Comparison of ENCODE assay signal across 23 cellular contexts in the genomic region with DNA sequence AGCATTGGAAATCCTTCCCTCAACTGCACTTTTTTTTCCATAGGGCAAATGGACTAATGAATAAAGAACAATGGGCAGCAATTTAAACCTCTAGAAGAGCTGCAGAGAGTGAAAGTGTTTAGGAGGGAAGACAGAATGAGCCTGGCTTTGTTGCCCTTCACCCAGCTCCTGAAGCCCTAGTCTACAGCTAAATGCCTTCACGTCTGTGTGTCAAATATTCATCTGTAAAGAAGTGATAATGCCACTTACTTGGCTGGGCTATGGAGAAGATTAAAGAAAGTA. TPM values are rescaled to one million over a fixed set of nuclear protein-coding genes. Genes with fewer than 3 reads are reported as not detected.
A peak's percentile ranks its signal among the peaks of the same experiment; 100 is the strongest.
DNase-seq lines count a peak whose midpoint lies in the region; ATAC-seq, FAIRE-seq and TF ChIP-seq lines count a peak whose summit lies in the region.
"Had no signal": no experiment of that assay in that cellular context is flagged by ENCODE, and none has a peak within 500 bp of the region (broad histone marks: within the 10 kb centered on the region; RNA-seq: fewer than 3 reads in every experiment).

No MANE protein-coding gene starts in this region.

- H3K9me1 ChIP-seq in IMR-90 (ENCODE audit: insufficient read depth, low read length) (peaks cover 9% of the 10 kb centered on the region), endothelial cell of umbilical vein (replicated peaks; ENCODE audit: control insufficient read depth, extremely low read depth, insufficient read depth, low read length) (no peaks in the 10 kb centered on the region)

- no peak overlapping the region for H2AK9ac ChIP-seq in IMR-90 (replicated peaks; ENCODE audit: low read depth, low read length, poor library complexity)

- peak overlapping the region; percentile 52 for H3K4ac ChIP-seq in IMR-90 (ENCODE audit: low read depth, low read length)

- no peak overlapping the region for H3K4me3 ChIP-seq in IMR-90 (ENCODE audit: insufficient read depth, low read depth, low read length)
- no peak overlapping the region for H3K4me3 ChIP-seq in endothelial cell of umbilical vein (replicated peaks in 1 of 3; ENCODE audit: insufficient read depth in 1 of 3, low read depth in 1 of 3, low read length in 3 of 3)
- H3K4me3 ChIP-seq in osteoblast (ENCODE audit: insufficient read depth, low read length): no peak overlapping the region
- no peak overlapping the region for H3K4me3 ChIP-seq in ovary
- H3K4me3 ChIP-seq: ascending aorta, gastroesophageal sphincter had no signal

- H2BK5ac ChIP-seq in IMR-90 (ENCODE audit: low read depth, low read length, poor library complexity, severe bottlenecking): no peak overlapping the region

- CTCF ChIA-PET in IMR-90 (lab: Yijun Ruan, JAX) (no interaction called here), endothelial cell of umbilical vein (lab: Charles Lee) (interaction anchor here (1.4 to 2.9 kb wide), 2 partner anchors 11 to 40 kb away, joined by 4 to 14 read pairs; no protein-coding TSS in a partner anchor)

- no peak for TF ChIP-seq RAD21 in IMR-90 (IDR thresholded peaks at IDR 0.05; ENCODE audit: low read length)

- H4K20me1 ChIP-seq in IMR-90 (ENCODE audit: insufficient read depth, low read length) (no peaks in the 10 kb centered on the region), endothelial cell of umbilical vein (replicated peaks; ENCODE audit: control insufficient read depth, extremely low read depth, insufficient read depth, low read length) (no peaks in the 10 kb centered on the region), osteoblast (ENCODE audit: insufficient read depth, low read length) (no peaks in the 10 kb centered on the region)

- no peak overlapping the region for H3K27ac ChIP-seq in IMR-90 (ENCODE audit: insufficient read depth, low read length)
- no peak overlapping the region for H3K27ac ChIP-seq in endothelial cell of umbilical vein (ENCODE audit: insufficient read depth, low read depth, low read length)
- peak overlapping the region; percentile 57 for H3K27ac ChIP-seq in osteoblast (ENCODE audit: low read depth, low read length)
- peak overlapping the region in 1 of 2 donors; percentile 15 for H3K27ac ChIP-seq in ovary
- H3K27ac ChIP-seq: ascending aorta, gastroesophageal sphincter had no signal

- 0 out of 2 replicates have a peak overlapping the region, but pooled peaks have one; percentile 2 for H3K18ac ChIP-seq in IMR-90 (ENCODE audit: low read depth, low read length)

- peak overlapping the region in 1 of 2 experiments; percentile 46; a peak in 1 of 4 replicates for H4K8ac ChIP-seq in IMR-90 (ENCODE audit: low read depth in 2 of 2, low read length in 2 of 2)

- H2BK15ac ChIP-seq in IMR-90 (ENCODE audit: low read depth, low read length): peak overlapping the region; percentile 50; the same call in 1 of the 3 replicates

- H3K9me3 ChIP-seq in IMR-90 (ENCODE audit: control insufficient read depth, insufficient read depth, low read length) (no peaks in the 10 kb centered on the region), endothelial cell of umbilical vein (replicated peaks; ENCODE audit: control insufficient read depth, insufficient read depth, low read length) (no peaks in the 10 kb centered on the region), osteoblast (ENCODE audit: low read depth, low read length) (no peaks in the 10 kb centered on the region), ovary (no peaks in the 10 kb centered on the region)
- H3K9me3 ChIP-seq: ascending aorta, gastroesophageal sphincter had no signal

- DNase-seq in ELF-1 (ENCODE audit: low read depth, low spot score): peak; percentile 80
- DNase-seq in IMR-90: no peak
- no peak for DNase-seq in endothelial cell of umbilical vein (ENCODE audit: low read depth, low spot score)
- DNase-seq in osteoblast (ENCODE audit: insufficient read length, low spot score, missing footprints): no peak
- DNase-seq in ovary: no peak
- DNase-seq in Ammon's horn (ENCODE audit: low spot score): no peak
- DNase-seq in Kasumi-1 (lab: John Stamatoyannopoulos, UW): no peak
- no peak for DNase-seq in activated CD4-positive, CD25-positive, alpha-beta regulatory T cell treated with anti-CD3 and anti-CD28 coated beads, Interleukin-2, amount 50 U/mL, for 72 hours
- DNase-seq: activated CD4-positive, alpha-beta T cell treated with anti-CD3 and anti-CD28 coated beads, Interleukin-2, amount 10 ng/mL, durations not matched to agents 24 days and 14 days; activated CD8-positive, alpha-beta memory T cell treated with anti-CD3 and anti-CD28 coated beads, Interleukin-2, amount 10 ng/mL, durations not matched to agents 7 days and 5 days; effector CD8-positive, alpha-beta T cell; HCEC 1CT; KG1; kidney glomerular epithelial cell; NCI-H2029; NCI-H345; PC-3; right cardiac atrium; SHP77 treated with DMSO at 0.1 percent for 48 hours had no signal

- intact Hi-C loops in IMR-90 (cut with micrococcal nuclease) (no loop called here), endothelial cell of umbilical vein (cut with micrococcal nuclease) (no loop called here), ovary (cut with DNase I) (no loop called here)

- POLR2A ChIA-PET in IMR-90 (lab: Charles Lee; ENCODE audit: unreplicated experiment): no interaction called here
- POLR2A ChIA-PET in endothelial cell of umbilical vein (lab: Charles Lee): no interaction called here

- dilution Hi-C loops in IMR-90 (cut with HindIII; ENCODE audit: low sequenced_read_pairs, unreplicated experiment) (no loop called here), endothelial cell of umbilical vein (cut with MboI; ENCODE audit: extremely low pct_ligation_motif_present, low sequenced_read_pairs) (no loop called here)

- H3K79me2 ChIP-seq in endothelial cell of umbilical vein (ENCODE audit: control insufficient read depth, insufficient read depth, low read length) (no peaks in the 10 kb centered on the region), osteoblast (ENCODE audit: insufficient read depth, low read length) (peaks cover 4% of the 10 kb centered on the region)

- peaks cover 9 to 19% of the 10 kb centered on the region in 2 experiments; a peak in 2 of 4 replicates for H3K79me1 ChIP-seq in IMR-90 (ENCODE audit: low read depth in 1 of 2, low read length in 2 of 2)

- H3K27me3 ChIP-seq in IMR-90 (ENCODE audit: control insufficient read depth, insufficient read depth, low read length) (no peaks in the 10 kb centered on the region), endothelial cell of umbilical vein (ENCODE audit: control insufficient read depth in 2 of 2, insufficient read depth in 2 of 2, low read length in 2 of 2) (no peaks in the 10 kb centered on the region), osteoblast (ENCODE audit: insufficient read depth, low read length) (no peaks in the 10 kb centered on the region), ovary (no peaks in the 10 kb centered on the region)
- H3K27me3 ChIP-seq: ascending aorta, gastroesophageal sphincter had no signal

- H4K5ac ChIP-seq in IMR-90 (ENCODE audit: low read depth, low read length): peak overlapping the region; percentile 11; the same call in 1 of the 2 replicates

- no peak for FAIRE-seq in endothelial cell of umbilical vein (lab: Jason Lieb, UNC)

- H3K4me2 ChIP-seq in IMR-90 (ENCODE audit: low read depth, low read length): peak overlapping the region; percentile 10; the same call in 1 of the 2 replicates
- no peak overlapping the region for H3K4me2 ChIP-seq in endothelial cell of umbilical vein (ENCODE audit: insufficient read depth, low read length)
- peak overlapping the region; percentile 7 for H3K4me2 ChIP-seq in osteoblast (ENCODE audit: insufficient read depth, low read length)

- no peak for ATAC-seq in IMR-90 (ENCODE audit: low read depth)
- ATAC-seq: activated CD8-positive, alpha-beta memory T cell treated with anti-CD3 and anti-CD28 coated beads, Interleukin-2, amount 10 ng/mL, durations not matched to agents 7 days and 5 days; esophagus mucosa; gastroesophageal sphincter; PC-3; right cardiac atrium had no signal

- no peak overlapping the region for H3K56ac ChIP-seq in IMR-90 (ENCODE audit: extremely low read depth, insufficient read depth, low read length)

- no peak for TF ChIP-seq CTCF in IMR-90 (conservative IDR thresholded peaks at IDR 0.05; ENCODE audit: low read depth, low read length)
- TF ChIP-seq CTCF in endothelial cell of umbilical vein (IDR thresholded peaks at IDR 0.05; ENCODE audit: extremely low read depth in 1 of 2, insufficient read depth in 1 of 2, low read depth in 1 of 2, low read length in 2 of 2): no peak
- no peak for TF ChIP-seq CTCF in osteoblast (IDR thresholded peaks at IDR 0.05; ENCODE audit: extremely low read depth, low read depth, low read length)
- no peak for TF ChIP-seq CTCF in ovary (IDR thresholded peaks at IDR 0.05)

- no peak for TF ChIP-seq EP300 in ovary (IDR thresholded peaks at IDR 0.05)

- H3K36me3 ChIP-seq in IMR-90 (ENCODE audit: control insufficient read depth, insufficient read depth, low read length): peaks cover 5% of the 10 kb centered on the region
- H3K36me3 ChIP-seq in endothelial cell of umbilical vein (ENCODE audit: control insufficient read depth in 2 of 2, extremely low read depth in 1 of 2, insufficient read depth in 2 of 2, low read length in 2 of 2): peaks cover 0 to 10% of the 10 kb centered on the region in 2 experiments
- H3K36me3 ChIP-seq in osteoblast (ENCODE audit: insufficient read depth, low read length): no peaks in the 10 kb centered on the region
- no peaks in the 10 kb centered on the region for H3K36me3 ChIP-seq in ovary
- H3K36me3 ChIP-seq: ascending aorta, gastroesophageal sphincter had no signal

- H2AFZ ChIP-seq in IMR-90 (replicated peaks; ENCODE audit: low read length, poor library complexity) (no peak overlapping the region), endothelial cell of umbilical vein (ENCODE audit: low read depth, low read length) (peak overlapping the region; percentile 30), osteoblast (ENCODE audit: low read length) (no peak overlapping the region)

- BruUV-seq in IMR-90 (replicated peaks; lab: Mats Ljungman, UMichigan): no TSS peak
- BruUV-seq in endothelial cell of umbilical vein (replicated peaks; lab: Mats Ljungman, UMichigan): no TSS peak

- peak overlapping the region; percentile 26; the same call in 1 of the 2 replicates for H3K14ac ChIP-seq in IMR-90 (replicated peaks; ENCODE audit: low read depth, low read length)

- no CpG with 5 or more reads among the region's 1 CpG for WGBS in IMR-90 (ENCODE audit: extremely low coverage in 2 of 2, insufficient read length in 1 of 2), 2 experiments
- WGBS in ovary, 3 donors: 58 to 65% (median 63%) methylated on average over 1 of the region's 1 CpG

- H3K23ac ChIP-seq in IMR-90 (ENCODE audit: low read depth, low read length): peak overlapping the region; percentile 63; the same call in 1 of the 2 replicates

- TF ChIP-seq POLR2A in IMR-90 (IDR thresholded peaks at IDR 0.05; ENCODE audit: low read depth, low read length) (no peak), endothelial cell of umbilical vein (IDR thresholded peaks at IDR 0.05; ENCODE audit: low read depth, low read length) (no peak), ovary (IDR thresholded peaks at IDR 0.05) (no peak)

- in situ Hi-C loops in IMR-90 (cut with MboI; ENCODE audit: low sequenced_read_pairs): no loop called here

- H2AK5ac ChIP-seq in IMR-90 (ENCODE audit: low read depth, low read length): 0 out of 2 replicates have a peak overlapping the region, but pooled peaks have one; percentile 23

- peak overlapping the region; percentile 54 for H2BK120ac ChIP-seq in IMR-90 (ENCODE audit: low read depth, low read length)

- H3K9ac ChIP-seq in IMR-90 (ENCODE audit: low read depth, low read length): no peak overlapping the region
- H3K9ac ChIP-seq in endothelial cell of umbilical vein (replicated peaks; ENCODE audit: extremely low read depth, insufficient read depth, low read length): no peak overlapping the region

- H2BK20ac ChIP-seq in IMR-90 (ENCODE audit: low read depth, low read length): peak overlapping the region; percentile 62

- H4K91ac ChIP-seq in IMR-90 (ENCODE audit: insufficient read depth, low read depth, low read length): peak overlapping the region; percentile 53; the same call in 1 of the 2 replicates

- peaks cover 16% of the 10 kb centered on the region for H3K4me1 ChIP-seq in IMR-90 (ENCODE audit: control insufficient read depth, insufficient read depth, low read length)
- peaks cover 51% of the 10 kb centered on the region for H3K4me1 ChIP-seq in endothelial cell of umbilical vein (ENCODE audit: control insufficient read depth, extremely low read depth, insufficient read depth, low read length)
- H3K4me1 ChIP-seq in osteoblast (ENCODE audit: insufficient read depth, low read length): peaks cover 60% of the 10 kb centered on the region
- H3K4me1 ChIP-seq in ovary (ENCODE audit: insufficient read depth): peaks cover 15% of the 10 kb centered on the region
- H3K4me1 ChIP-seq: ascending aorta had no signal

RNA-seq across cellular contexts. Expression of gene FLRT2, which starts 45.6 kb away (rescaled TPM):
- total RNA-seq in IMR-90 (2012; rRNA removed): 11.1 and 13.1 TPM in 2 replicates
- 8.8 and 10.2 TPM in 2 replicates for polyA plus RNA-seq in IMR-90 (2012; rRNA removed)
- polyA plus RNA-seq in IMR-90 (2012; cell fraction: cytosol; rRNA removed): 3.2 and 4.0 TPM in 2 replicates
- polyA plus RNA-seq in IMR-90 (2012; cell fraction: nucleus; rRNA removed; ENCODE audit: low replicate concordance): 12.2 and 48.3 TPM in 2 replicates
- total RNA-seq in endothelial cell of umbilical vein: 125 and 202 TPM in 2 replicates
- 229 and 283 TPM in 2 replicates for polyA plus RNA-seq in endothelial cell of umbilical vein
- 67.4 and 85.5 TPM in 2 replicates for polyA plus RNA-seq in endothelial cell of umbilical vein (2011; cell fraction: cytosol; rRNA removed)
- 707 and 779 TPM in 2 replicates for polyA plus RNA-seq in endothelial cell of umbilical vein (2011; cell fraction: nucleus; rRNA removed)
- 127 and 130 TPM in 2 replicates for polyA plus RNA-seq in endothelial cell of umbilical vein (2012)
- polyA minus RNA-seq in endothelial cell of umbilical vein: 618 and 632 TPM in 2 replicates
- 0.51 TPM for polyA minus RNA-seq in endothelial cell of umbilical vein (2011; cell fraction: cytosol; rRNA and poly(A)+ RNA removed)
- polyA minus RNA-seq in endothelial cell of umbilical vein (2011; cell fraction: nucleus; rRNA and poly(A)+ RNA removed): 1,280 and 1,402 TPM in 2 replicates
- 39.1 and 46.3 TPM in 2 replicates for total RNA-seq in osteoblast
- total RNA-seq in ovary: 100 to 1,000 TPM in 1 of 7 donors, 10 to 100 TPM in 6; 27.0 to 166 (median 55.5) TPM
- polyA plus RNA-seq in ovary: 10 to 100 TPM; 36.6 to 80.5 TPM
- total RNA-seq: activated CD4-positive, alpha-beta T cell treated with anti-CD3 and anti-CD28 coated beads, Interleukin-2, amount 10 ng/mL, durations not matched to agents 24 days and 14 days; activated CD8-positive, alpha-beta memory T cell treated with anti-CD3 and anti-CD28 coated beads, Interleukin-2, amount 10 ng/mL, durations not matched to agents 7 days and 5 days; T-helper 1 cell treated with Interleukin-12 subunit alpha and Interleukin-12 subunit beta and Interleukin-4 antibody, amounts not matched to agents 30 ng/mL and 1 ng/mL, for 36 hours had no signal
